ENCODE assay signal across 14 cellular contexts in genomic region chr7:19194417-19194816, GRCh38. TPM values are rescaled to one million over a fixed set of nuclear protein-coding genes. Genes with fewer than 3 reads are reported as not detected.
"Had no signal": no experiment of that assay in that cellular context is flagged by ENCODE, and none has a peak within 500 bp of the region (broad histone marks: within the 10 kb centered on the region; RNA-seq: fewer than 3 reads in every experiment).

No MANE protein-coding gene starts in this region.

RNA-seq across cellular contexts. Expression of gene FERD3L, which starts 49.2 kb away (rescaled TPM):
- total RNA-seq: activated CD4-positive, alpha-beta memory T cell treated with anti-CD3 and anti-CD28 coated beads for 36 hours; activated naive CD8-positive, alpha-beta T cell treated with anti-CD3 and anti-CD28 coated beads for 36 hours; dermis microvascular lymphatic vessel endothelial cell; fibroblast of villous mesenchyme; heart right ventricle; left cardiac atrium; lower leg skin; mucosa of gallbladder; pancreas; pulmonary artery endothelial cell; skeletal muscle tissue; tibial nerve; uterus had no signal
- polyA plus RNA-seq: pancreas, SK-N-SH had no signal
